ENCODE assay signal across 2 cellular contexts in the genomic region with DNA sequence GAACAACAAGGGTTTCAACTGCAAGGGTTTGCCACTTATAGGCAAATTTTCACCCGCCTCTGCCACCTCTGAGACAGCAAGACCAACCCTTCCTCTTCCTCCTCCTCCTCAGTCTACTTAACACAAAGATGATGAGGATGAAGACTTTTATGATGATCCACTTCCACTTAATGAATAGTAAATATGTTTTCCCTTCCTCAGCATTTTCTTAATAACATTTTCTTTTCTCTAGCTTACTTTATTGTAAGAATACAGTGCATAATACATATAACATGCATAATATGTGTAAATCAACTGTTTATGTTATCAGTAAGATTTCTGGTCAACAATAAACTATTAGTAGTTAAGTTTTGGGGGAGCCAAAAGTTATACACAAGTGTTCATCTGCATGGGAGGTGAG.
A peak's percentile ranks its signal among the peaks of the same experiment; 100 is the strongest.
TF ChIP-seq lines count a peak whose summit lies in the region.

No MANE protein-coding gene starts in this region.

TF ChIP-seq in A549, 52 proteins besides CTCF, POLR2A, EP300 and RAD21 (continued from another document):
- TF ChIP-seq, protein P1, sequence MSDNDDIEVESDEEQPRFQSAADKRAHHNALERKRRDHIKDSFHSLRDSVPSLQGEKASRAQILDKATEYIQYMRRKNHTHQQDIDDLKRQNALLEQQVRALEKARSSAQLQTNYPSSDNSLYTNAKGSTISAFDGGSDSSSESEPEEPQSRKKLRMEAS (IDR thresholded peaks at IDR 0.05): no peak

TF ChIP-seq in K562, 482 proteins besides CTCF, POLR2A, EP300 and RAD21 (continued from another document):
- TF ChIP-seq, protein P2, sequence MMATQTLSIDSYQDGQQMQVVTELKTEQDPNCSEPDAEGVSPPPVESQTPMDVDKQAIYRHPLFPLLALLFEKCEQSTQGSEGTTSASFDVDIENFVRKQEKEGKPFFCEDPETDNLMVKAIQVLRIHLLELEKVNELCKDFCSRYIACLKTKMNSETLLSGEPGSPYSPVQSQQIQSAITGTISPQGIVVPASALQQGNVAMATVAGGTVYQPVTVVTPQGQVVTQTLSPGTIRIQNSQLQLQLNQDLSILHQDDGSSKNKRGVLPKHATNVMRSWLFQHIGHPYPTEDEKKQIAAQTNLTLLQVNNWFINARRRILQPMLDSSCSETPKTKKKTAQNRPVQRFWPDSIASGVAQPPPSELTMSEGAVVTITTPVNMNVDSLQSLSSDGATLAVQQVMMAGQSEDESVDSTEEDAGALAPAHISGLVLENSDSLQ (IDR thresholded peaks at IDR 0.05): no peak
- TF ChIP-seq TSC22D4 (tag; IDR thresholded peaks at IDR 0.05) (no peak), SOX6 (IDR thresholded peaks at IDR 0.05) (no peak), TAF1 (IDR thresholded peaks at IDR 0.05; ENCODE audit: control insufficient read depth, extremely low read depth, insufficient read depth, low read length, severe bottlenecking) (no peak), FOXJ3 (CRISPR knock-in tag; IDR thresholded peaks at IDR 0.05) (no peak), ZNF316 (IDR thresholded peaks at IDR 0.05) (peak; percentile 44; the same call in 1 of the 2 replicates), C11orf30 (IDR thresholded peaks at IDR 0.05; ENCODE audit: low read depth) (0 out of 2 replicates have a peak, but pooled peaks have one; percentile 28), ZNF347 (CRISPR knock-in tag; IDR thresholded peaks at IDR 0.05; ENCODE audit: low read depth) (no peak), TEAD1 (CRISPR knock-in tag; IDR thresholded peaks at IDR 0.05) (no peak)
- TF ChIP-seq, protein P3, sequence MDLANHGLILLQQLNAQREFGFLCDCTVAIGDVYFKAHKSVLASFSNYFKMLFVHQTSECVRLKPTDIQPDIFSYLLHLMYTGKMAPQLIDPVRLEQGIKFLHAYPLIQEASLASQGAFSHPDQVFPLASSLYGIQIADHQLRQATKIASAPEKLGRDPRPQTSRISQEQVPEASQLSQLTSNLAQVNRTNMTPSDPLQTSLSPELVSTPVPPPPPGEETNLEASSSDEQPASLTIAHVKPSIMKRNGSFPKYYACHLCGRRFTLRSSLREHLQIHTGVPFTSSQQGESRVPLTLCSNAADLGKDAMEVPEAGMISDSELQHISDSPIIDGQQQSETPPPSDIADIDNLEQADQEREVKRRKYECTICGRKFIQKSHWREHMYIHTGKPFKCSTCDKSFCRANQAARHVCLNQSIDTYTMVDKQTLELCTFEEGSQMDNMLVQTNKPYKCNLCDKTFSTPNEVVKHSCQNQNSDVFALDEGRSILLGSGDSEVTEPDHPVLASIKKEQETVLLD (IDR thresholded peaks at IDR 0.05): no peak
TF ChIP-seq in K562: peak in this region for 2.
